ENCODE assay signal across 9 cellular contexts in the genomic region with DNA sequence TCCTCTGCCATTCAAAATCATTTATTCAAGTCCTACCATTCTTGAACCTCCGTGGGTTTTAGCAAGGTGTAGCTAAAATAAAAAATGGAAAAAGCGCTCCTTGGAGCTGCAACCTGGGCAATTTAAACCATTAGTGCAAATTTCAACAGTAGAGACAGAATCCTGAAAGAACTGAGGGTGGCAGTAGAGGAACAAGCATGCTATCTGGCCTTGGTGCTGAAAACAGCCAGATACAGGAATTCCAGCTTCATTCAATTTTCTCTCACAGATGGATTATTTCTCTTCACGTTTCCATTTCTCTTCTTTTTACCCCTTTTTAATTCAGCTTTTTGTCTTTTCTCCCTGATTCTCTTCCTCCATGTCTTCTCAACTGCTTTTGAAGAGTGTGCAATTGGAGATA.
DNase-seq lines count a peak whose midpoint lies in the region; ATAC-seq, FAIRE-seq and TF ChIP-seq lines count a peak whose summit lies in the region.
"Had no signal": no experiment of that assay in that cellular context is flagged by ENCODE, and none has a peak within 500 bp of the region (broad histone marks: within the 10 kb centered on the region; RNA-seq: fewer than 3 reads in every experiment).

No MANE protein-coding gene starts in this region.

- FAIRE-seq in pancreas (lab: Jason Lieb, UNC), result no peak

- H3K4me3 ChIP-seq in NT2/D1 (ENCODE audit: insufficient read length, low read depth) (no peak overlapping the region), epithelial cell of esophagus (ENCODE audit: low read length) (no peak overlapping the region), pancreas (no peak overlapping the region)
- H3K4me3 ChIP-seq: psoas muscle had no signal

- no peaks in the 10 kb centered on the region for H3K4me1 ChIP-seq in NT2/D1 (ENCODE audit: insufficient read depth, insufficient read length)
- H3K4me1 ChIP-seq in pancreas, result no peaks in the 10 kb centered on the region
- H3K4me1 ChIP-seq: psoas muscle had no signal

- H3K27ac Mint-ChIP-seq in activated CD4-positive, alpha-beta T cell treated with anti-CD3 and anti-CD28 coated beads for 36 hours, result no peak overlapping the region

- H3K9me3 ChIP-seq in NT2/D1 (ENCODE audit: insufficient read depth, low read length), result peaks cover 10% of the 10 kb centered on the region
- H3K9me3 ChIP-seq in pancreas, result no peaks in the 10 kb centered on the region
- H3K9me3 ChIP-seq: psoas muscle had no signal

- peaks cover 4% of the 10 kb centered on the region for H3K9me3 Mint-ChIP-seq in activated CD4-positive, alpha-beta T cell treated with anti-CD3 and anti-CD28 coated beads for 36 hours (ENCODE audit: low read depth)

- H3K9ac ChIP-seq in NT2/D1 (ENCODE audit: insufficient read length, low read depth), result no peak overlapping the region

- H3K36me3 ChIP-seq in NT2/D1 (ENCODE audit: insufficient read depth, insufficient read length, low read length), result no peaks in the 10 kb centered on the region
- no peaks in the 10 kb centered on the region for H3K36me3 ChIP-seq in pancreas

- intact Hi-C loops in pancreas (cut with DNase I), result no loop called here
- intact Hi-C loops in activated CD4-positive, alpha-beta T cell treated with anti-CD3 and anti-CD28 coated beads for 36 hours (cut with DNase I, micrococcal nuclease), result loop anchor here in 1 of 2 experiments (5.0 kb wide), 1 partner anchor 186 kb away; no protein-coding TSS in a partner anchor

- H3K4me3 Mint-ChIP-seq in activated CD4-positive, alpha-beta T cell treated with anti-CD3 and anti-CD28 coated beads for 36 hours, result no peak overlapping the region

- H3K27me3 ChIP-seq in NT2/D1 (ENCODE audit: insufficient read depth, insufficient read length) (no peaks in the 10 kb centered on the region), pancreas (no peaks in the 10 kb centered on the region)

- peak; percentile 64 for DNase-seq in GM03348 (ENCODE audit: low spot score)
- DNase-seq in NT2/D1 (ENCODE audit: low read depth, low spot score), result peak; percentile 27
- peak; percentile 41 for DNase-seq in epithelial cell of esophagus (ENCODE audit: low read depth)
- DNase-seq in pancreas, result no peak
- no peak for DNase-seq in activated CD4-positive, alpha-beta T cell treated with anti-CD3 and anti-CD28 coated beads for 36 hours
- DNase-seq in stimulated activated CD4-positive, alpha-beta T cell treated with anti-CD3 and anti-CD28 coated beads, Interleukin-1b, Interleukin-23, amount 100 ng/mL, for 48 hours, result no peak
- no peak for DNase-seq in NCI-H1092 treated with DMSO at 0.1 percent for 48 hours (lab: John Stamatoyannopoulos, UW)
- DNase-seq: psoas muscle had no signal

- TF ChIP-seq CTCF in epithelial cell of esophagus (IDR thresholded peaks at IDR 0.05; ENCODE audit: insufficient read depth, low read depth, low read length, missing control alignments), result peak; percentile 64
- TF ChIP-seq CTCF in pancreas (IDR thresholded peaks at IDR 0.05), result peak in 3 of 4 donors; percentile 17 to 38 (median 24)

- no peaks in the 10 kb centered on the region for H3K36me3 Mint-ChIP-seq in activated CD4-positive, alpha-beta T cell treated with anti-CD3 and anti-CD28 coated beads for 36 hours (ENCODE audit: low read depth)

- ATAC-seq in pancreas, result peak; percentile 56 to 80 (median 78)
- no peak for ATAC-seq in HG02884 (IDR thresholded peaks at IDR 0.05; ENCODE audit: unreplicated experiment)
- ATAC-seq in activated CD4-positive, alpha-beta T cell treated with anti-CD3 and anti-CD28 coated beads for 36 hours, result no peak
- ATAC-seq: psoas muscle had no signal

- H3K4me1 Mint-ChIP-seq in activated CD4-positive, alpha-beta T cell treated with anti-CD3 and anti-CD28 coated beads for 36 hours, result peaks cover 11% of the 10 kb centered on the region

- CTCF ChIA-PET in activated CD4-positive, alpha-beta T cell treated with anti-CD3 and anti-CD28 coated beads for 36 hours (lab: Charles Lee), result interaction anchor here (0.7 to 1.5 kb wide), 8 partner anchors 13 to 418 kb away, joined by 3 to 6 read pairs (median 3); no protein-coding TSS in a partner anchor

- no peak overlapping the region for H3K27ac ChIP-seq in pancreas
- H3K27ac ChIP-seq: psoas muscle had no signal

- peaks cover 27% of the 10 kb centered on the region for H3K27me3 Mint-ChIP-seq in activated CD4-positive, alpha-beta T cell treated with anti-CD3 and anti-CD28 coated beads for 36 hours

- WGBS in pancreas, 2 donors, result 15 to 16% methylated on average over 3 of the region's 3 CpGs

- POLR2A ChIA-PET in activated CD4-positive, alpha-beta T cell treated with anti-CD3 and anti-CD28 coated beads for 36 hours (lab: Charles Lee), result no interaction called here

Comparison
In these comparisons a context has a peak if more than half of its experiments do, and no peak if none do; other contexts are left out.
1. DNase-seq: peak in GM03348 (single experiment), NT2/D1 (single experiment) and epithelial cell of esophagus (single experiment); none in pancreas (0 of 6), activated CD4-positive, alpha-beta T cell treated with anti-CD3 and anti-CD28 coated beads for 36 hours (single experiment), stimulated activated CD4-positive, alpha-beta T cell treated with anti-CD3 and anti-CD28 coated beads, Interleukin-1b, Interleukin-23, amount 100 ng/mL, for 48 hours (single experiment) and NCI-H1092 treated with DMSO at 0.1 percent for 48 hours (single experiment).
2. ATAC-seq: peak in pancreas (4 of 4); none in HG02884 (single experiment) and activated CD4-positive, alpha-beta T cell treated with anti-CD3 and anti-CD28 coated beads for 36 hours (single experiment).